In the genomic region with DNA sequence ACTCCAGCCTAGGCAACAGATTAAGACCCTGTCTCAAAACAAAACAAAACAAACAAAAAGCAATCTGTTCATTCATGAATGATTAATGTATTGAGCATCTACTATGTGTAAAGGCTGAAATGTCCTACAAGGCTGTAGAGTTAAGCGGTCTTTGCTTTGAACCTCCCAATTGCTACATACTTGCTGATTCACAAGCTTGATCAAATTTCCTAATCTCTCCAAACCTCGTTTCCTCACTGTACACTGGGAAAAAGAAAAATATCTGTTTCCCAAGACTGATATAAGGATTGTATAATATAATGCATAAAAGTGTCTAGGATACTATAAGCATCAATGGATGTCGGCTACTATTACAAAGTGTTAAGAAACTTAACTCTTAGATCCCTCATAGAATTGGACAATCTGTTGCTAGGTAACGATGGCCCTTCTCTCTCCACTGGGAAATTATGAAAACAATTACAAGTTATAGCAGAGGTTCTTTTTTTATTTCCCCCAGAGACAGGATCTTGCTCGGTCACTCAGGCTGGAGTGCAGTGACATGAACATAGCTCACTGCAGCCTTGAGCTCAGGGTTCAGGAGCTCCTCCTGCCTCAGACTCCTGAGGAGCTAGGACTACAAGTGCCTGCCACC, we compare ENCODE assay signal across 14 cellular contexts. TPM values are rescaled to one million over a fixed set of nuclear protein-coding genes. Genes with fewer than 3 reads are reported as not detected.
DNase-seq lines count a peak whose midpoint lies in the region; TF ChIP-seq lines count a peak whose summit lies in the region.
"Had no signal": no experiment of that assay in that cellular context is flagged by ENCODE, and none has a peak within 500 bp of the region (broad histone marks: within the 10 kb centered on the region; RNA-seq: fewer than 3 reads in every experiment).

No MANE protein-coding gene starts in this region.

- peaks cover 3 to 24% (median 23%) of the 10 kb centered on the region in 5 donors for H3K4me1 ChIP-seq in subcutaneous abdominal adipose tissue (ENCODE audit: control insufficient read depth in 5 of 5, insufficient read depth in 5 of 5, low read length in 5 of 5)
- H3K4me1 ChIP-seq: neural progenitor cell had no signal

- DNase-seq in HFFc6: peak; percentile 35
- peak; percentile 35 for DNase-seq in fibroblast of the conjunctiva (ENCODE audit: low read depth)
- DNase-seq in NCI-H226: no peak
- no peak for DNase-seq in KG1 (lab: John Stamatoyannopoulos, UW)
- DNase-seq in stimulated activated CD4-positive, alpha-beta T cell treated with anti-CD3 and anti-CD28 coated beads, Interleukin-2, amount 100 ng/mL, for 24 hours: no peak
- DNase-seq: DND-41, foreskin keratinocyte, NCI-H524 had no signal

- H3K4me3 ChIP-seq in subcutaneous abdominal adipose tissue (ENCODE audit: low read depth in 1 of 5, low read length in 5 of 5): no peak overlapping the region
- H3K4me3 ChIP-seq: neural progenitor cell had no signal

- H3K4me3 Mint-ChIP-seq in HFFc6: no peak overlapping the region
- H3K4me3 Mint-ChIP-seq: activated T-helper 17 cell treated with anti-CD3 and anti-CD28 coated beads, Interleukin-2, amount 50 U/mL, for 72 hours; central memory CD8-positive, alpha-beta T cell; neural progenitor cell; stimulated activated effector memory CD8-positive, alpha-beta T cell treated with anti-CD3 and anti-CD28 coated beads, Interleukin-12 subunit alpha, Interleukin-12 subunit beta, amount 100 ng/mL, for 72 hours had no signal

- peaks cover 21% of the 10 kb centered on the region for H3K4me1 Mint-ChIP-seq in HFFc6 (ENCODE audit: low read depth)

- no peaks in the 10 kb centered on the region for H3K36me3 ChIP-seq in subcutaneous abdominal adipose tissue (ENCODE audit: control insufficient read depth in 5 of 5, insufficient read depth in 5 of 5, low read length in 5 of 5)
- H3K36me3 ChIP-seq: neural progenitor cell had no signal

- H3K9me3 Mint-ChIP-seq in HFFc6: no peaks in the 10 kb centered on the region
- H3K9me3 Mint-ChIP-seq: activated T-helper 17 cell treated with anti-CD3 and anti-CD28 coated beads, Interleukin-2, amount 50 U/mL, for 72 hours; central memory CD8-positive, alpha-beta T cell; neural progenitor cell; stimulated activated effector memory CD8-positive, alpha-beta T cell treated with anti-CD3 and anti-CD28 coated beads, Interleukin-12 subunit alpha, Interleukin-12 subunit beta, amount 100 ng/mL, for 72 hours had no signal

- H3K27ac ChIP-seq in VCaP (peak overlapping the region; percentile 95), subcutaneous abdominal adipose tissue (ENCODE audit: low read depth, low read length) (peak overlapping the region; percentile 26)
- H3K27ac ChIP-seq: foreskin keratinocyte, neural progenitor cell had no signal

- no peaks in the 10 kb centered on the region for H3K9me3 ChIP-seq in subcutaneous abdominal adipose tissue (ENCODE audit: control insufficient read depth in 5 of 5, low read length in 5 of 5)

- H3K27ac Mint-ChIP-seq in HFFc6: peak overlapping the region; percentile 33; the same call in 1 of the 2 replicates
- H3K27ac Mint-ChIP-seq: activated T-helper 17 cell treated with anti-CD3 and anti-CD28 coated beads, Interleukin-2, amount 50 U/mL, for 72 hours; neural progenitor cell; stimulated activated effector memory CD8-positive, alpha-beta T cell treated with anti-CD3 and anti-CD28 coated beads, Interleukin-12 subunit alpha, Interleukin-12 subunit beta, amount 100 ng/mL, for 72 hours had no signal

- no peak for TF ChIP-seq CTCF in HFFc6 (IDR thresholded peaks at IDR 0.05)
- no peak for TF ChIP-seq CTCF in VCaP (conservative IDR thresholded peaks at IDR 0.05)

- no peaks in the 10 kb centered on the region for H3K27me3 ChIP-seq in subcutaneous abdominal adipose tissue (ENCODE audit: control insufficient read depth in 5 of 5, insufficient read depth in 4 of 5, low read length in 5 of 5)
- H3K27me3 ChIP-seq: foreskin keratinocyte, neural progenitor cell had no signal

- H3K27me3 Mint-ChIP-seq in HFFc6 (ENCODE audit: insufficient read depth): no peaks in the 10 kb centered on the region; the same call in 1 of the 2 replicates
- H3K27me3 Mint-ChIP-seq: activated T-helper 17 cell treated with anti-CD3 and anti-CD28 coated beads, Interleukin-2, amount 50 U/mL, for 72 hours; central memory CD8-positive, alpha-beta T cell had no signal

- no peak overlapping the region for H3K9ac ChIP-seq in subcutaneous abdominal adipose tissue (ENCODE audit: low read length in 5 of 5)
- H3K9ac ChIP-seq: neural progenitor cell had no signal

- H3K36me3 Mint-ChIP-seq in HFFc6 (ENCODE audit: low read depth): no peaks in the 10 kb centered on the region
- H3K36me3 Mint-ChIP-seq: neural progenitor cell; stimulated activated effector memory CD8-positive, alpha-beta T cell treated with anti-CD3 and anti-CD28 coated beads, Interleukin-12 subunit alpha, Interleukin-12 subunit beta, amount 100 ng/mL, for 72 hours had no signal

RNA-seq across cellular contexts. Expression of a gene that starts 8.0 kb away (rescaled TPM):
- 1 to 10 TPM; 4.4 to 6.0 (median 5.5) TPM for total RNA-seq in HFFc6 (2021; fragmentation: NEBNext Ultra II Directional; extraction: Animal tissue kit (Norgen Biotek cat#: 25700))

RNA-seq across cellular contexts. Expression of a gene that starts 13.4 kb away (rescaled TPM):
- 10 to 100 TPM; 13.0 to 20.0 (median 14.8) TPM for total RNA-seq in HFFc6 (2021; fragmentation: NEBNext Ultra II Directional; extraction: Animal tissue kit (Norgen Biotek cat#: 25700))

Comparison
In these comparisons a context has a peak if more than half of its experiments do, and no peak if none do; other contexts are left out.
1. DNase-seq: peak in HFFc6 (single experiment) and fibroblast of the conjunctiva (single experiment); none in NCI-H226 (single experiment), KG1 (single experiment) and stimulated activated CD4-positive, alpha-beta T cell treated with anti-CD3 and anti-CD28 coated beads, Interleukin-2, amount 100 ng/mL, for 24 hours (0 of 2).